7 cellular contexts compared by ENCODE assay signal in the genomic region with DNA sequence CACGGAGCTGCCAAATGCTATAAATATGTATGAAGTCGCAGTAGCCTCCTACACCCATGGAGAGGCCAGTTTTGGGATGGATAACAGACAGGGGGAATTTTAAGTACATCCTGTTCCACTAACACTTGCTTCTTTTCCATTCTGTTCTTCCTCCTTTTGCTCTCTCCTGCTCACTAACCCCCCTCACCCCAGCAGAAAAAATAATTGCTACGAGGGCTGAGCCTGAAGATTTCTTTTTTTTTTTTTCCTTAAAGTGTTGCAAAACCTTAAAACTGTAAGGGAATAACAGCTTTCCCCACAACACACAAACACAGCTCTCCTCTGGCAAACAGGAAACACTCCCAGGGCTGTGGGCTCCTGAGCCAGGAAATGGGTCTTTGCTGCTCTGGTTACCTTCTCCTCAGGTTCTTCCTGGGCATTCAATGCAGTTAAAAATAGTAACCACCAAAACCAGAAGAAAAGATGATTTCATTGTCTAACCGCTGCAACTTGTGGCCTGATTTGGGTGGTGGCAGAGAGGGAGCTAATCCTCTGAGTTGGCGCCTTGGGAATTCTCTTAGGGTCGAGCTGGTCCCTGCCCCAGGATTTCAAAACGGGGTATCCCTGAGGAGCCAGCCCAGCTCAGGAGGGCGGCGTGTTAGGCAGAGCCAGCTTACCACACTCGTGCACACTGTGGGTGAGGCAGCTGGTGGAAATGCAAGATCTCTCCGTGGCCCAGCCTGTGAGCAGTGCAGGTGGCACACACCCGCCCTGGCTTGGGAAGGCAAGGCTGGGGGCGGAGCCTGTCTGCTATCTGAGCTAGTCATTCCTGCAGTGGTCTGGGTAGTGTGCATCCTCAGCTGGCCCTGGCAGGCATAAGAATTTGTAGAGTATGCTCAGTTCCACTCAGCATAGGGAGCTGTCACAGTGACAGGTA. TPM values are rescaled to one million over a fixed set of nuclear protein-coding genes. Genes with fewer than 3 reads are reported as not detected.
DNase-seq lines count a peak whose midpoint lies in the region; ATAC-seq lines count a peak whose summit lies in the region.

No MANE protein-coding gene starts in this region.

- H3K27me3 ChIP-seq in duodenal mucosa (ENCODE audit: control insufficient read depth in 1 of 2, insufficient read depth in 2 of 2, low read length in 2 of 2): no peaks in the 10 kb centered on the region
- H3K27me3 ChIP-seq in muscle layer of duodenum (ENCODE audit: low read depth, low read length): no peaks in the 10 kb centered on the region

- ATAC-seq in GM21381 (IDR thresholded peaks at IDR 0.05; ENCODE audit: unreplicated experiment): peak; percentile 69

- H3K36me3 ChIP-seq in duodenal mucosa (ENCODE audit: control insufficient read depth in 1 of 2, insufficient read depth in 2 of 2, low read length in 2 of 2) (no peaks in the 10 kb centered on the region), muscle layer of duodenum (ENCODE audit: control insufficient read depth in 1 of 2, insufficient read depth in 2 of 2, low read length in 2 of 2) (no peaks in the 10 kb centered on the region)

- no peak overlapping the region for H3K9ac ChIP-seq in duodenal mucosa (ENCODE audit: low read depth in 1 of 2, low read length in 2 of 2)

- peak overlapping the region; percentile 44 to 48 for H3K4me3 ChIP-seq in duodenal mucosa (ENCODE audit: low read depth in 1 of 2, low read length in 2 of 2)
- H3K4me3 ChIP-seq in muscle layer of duodenum (ENCODE audit: low read depth in 1 of 2, low read length in 2 of 2): no peak overlapping the region

- H3K27ac ChIP-seq in duodenal mucosa (ENCODE audit: low read depth, low read length) (no peak overlapping the region), muscle layer of duodenum (ENCODE audit: low read length) (peak overlapping the region; percentile 48)

- H3K4me1 ChIP-seq in duodenal mucosa (ENCODE audit: control insufficient read depth in 1 of 2, insufficient read depth in 2 of 2, low read length in 2 of 2) (peaks cover 19 to 24% of the 10 kb centered on the region in 2 donors), muscle layer of duodenum (ENCODE audit: control insufficient read depth in 1 of 2, insufficient read depth in 2 of 2, low read length in 2 of 2) (no peaks in the 10 kb centered on the region)

- peak; percentile 78 for DNase-seq in LHCN-M2 (ENCODE audit: low read depth)
- peak; percentile 27 to 47 for DNase-seq in activated CD4-positive, alpha-beta T cell treated with anti-CD3 and anti-CD28 coated beads for 24 hours (ENCODE audit: low read depth in 2 of 2)
- peak; percentile 46 to 69 for DNase-seq in stimulated activated CD8-positive, alpha-beta memory T cell treated with anti-CD3 and anti-CD28 coated beads, Interleukin-7, amount 100 ng/mL, for 48 hours (ENCODE audit: extremely low read depth in 1 of 2, low read depth in 1 of 2)
- no peak for DNase-seq in SHP77 treated with DMSO at 0.1 percent for 48 hours (lab: John Stamatoyannopoulos, UW)

- no peaks in the 10 kb centered on the region for H3K9me3 ChIP-seq in duodenal mucosa (ENCODE audit: control insufficient read depth in 1 of 2, low read length in 2 of 2)
- H3K9me3 ChIP-seq in muscle layer of duodenum (ENCODE audit: control insufficient read depth in 1 of 2, low read length in 2 of 2): no peaks in the 10 kb centered on the region

RNA-seq across cellular contexts. Expression of a gene that starts 17.1 kb away (rescaled TPM):
- total RNA-seq in LHCN-M2 (2014; rRNA removed): 590 and 679 TPM in 2 replicates
- 194 TPM for polyA plus RNA-seq in LHCN-M2 (2012)

Comparison
In these comparisons a context has a peak if more than half of its experiments do, and no peak if none do; other contexts are left out.
1. H3K4me3 ChIP-seq: peak in duodenal mucosa (2 of 2); none in muscle layer of duodenum (0 of 2).